Comparison of ENCODE assay signal across 14 cellular contexts in the genomic region with DNA sequence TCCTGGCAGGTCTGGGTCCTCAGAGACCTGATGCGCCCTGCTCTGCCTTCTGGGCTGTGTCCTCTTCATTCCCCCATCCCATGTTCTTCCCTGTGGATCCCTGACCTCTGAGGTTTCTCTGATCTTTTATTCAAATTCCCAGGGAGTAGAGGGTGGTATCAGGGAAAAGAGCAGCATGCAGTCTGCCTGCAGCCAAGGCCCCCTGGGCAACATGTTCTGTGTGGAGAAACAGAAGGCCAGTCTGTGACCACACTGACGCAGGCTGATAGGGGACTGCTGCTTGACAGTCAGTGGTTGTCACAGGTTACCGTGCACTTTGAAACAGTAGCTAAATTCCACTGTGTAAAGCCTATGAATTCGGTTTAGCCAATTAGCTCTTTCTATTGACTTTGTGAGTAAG.
DNase-seq lines count a peak whose midpoint lies in the region; ATAC-seq and TF ChIP-seq lines count a peak whose summit lies in the region.
"Had no signal": no experiment of that assay in that cellular context is flagged by ENCODE, and none has a peak within 500 bp of the region (broad histone marks: within the 10 kb centered on the region; RNA-seq: fewer than 3 reads in every experiment).

No MANE protein-coding gene starts in this region.

- H3K4me1 ChIP-seq in neuronal stem cell (ENCODE audit: control insufficient read depth in 2 of 2, insufficient read depth in 1 of 2, low read depth in 1 of 2, low read length in 2 of 2), result peaks cover 0 to 1% of the 10 kb centered on the region in 2 donors
- H3K4me1 ChIP-seq: BLaER1 treated with 17β-estradiol and CSF1 and Interleukin-3, amounts not matched to agents 10 nM and 100 nM had no signal

- no peak overlapping the region for H4K91ac ChIP-seq in neuronal stem cell (ENCODE audit: low read depth, low read length, poor library complexity)

- no peak overlapping the region for H3K27ac ChIP-seq in neuronal stem cell (replicated peaks; ENCODE audit: low read length)
- H3K27ac ChIP-seq: BLaER1 treated with 17β-estradiol and CSF1 and Interleukin-3, amounts not matched to agents 10 nM and 100 nM had no signal

- no peaks in the 10 kb centered on the region for H3K36me3 Mint-ChIP-seq in type B pancreatic cell
- H3K36me3 Mint-ChIP-seq: CD8-positive, alpha-beta T cell had no signal

- peaks cover 1% of the 10 kb centered on the region for H3K79me1 ChIP-seq in neuronal stem cell (ENCODE audit: low read depth, low read length)

- no peak overlapping the region for H3K4me3 ChIP-seq in neuronal stem cell (ENCODE audit: low read length in 2 of 2)
- H3K4me3 ChIP-seq: BLaER1 treated with 17β-estradiol and CSF1 and Interleukin-3, amounts not matched to agents 10 nM and 100 nM; GM12878 had no signal

- no peak overlapping the region for H3K14ac ChIP-seq in neuronal stem cell (ENCODE audit: low read length)

- peaks cover 4% of the 10 kb centered on the region for H3K4me1 Mint-ChIP-seq in type B pancreatic cell (ENCODE audit: unreplicated experiment)
- H3K4me1 Mint-ChIP-seq: B cell had no signal

- TF ChIP-seq CTCF in type B pancreatic cell (conservative IDR thresholded peaks at IDR 0.05), result no peak
- no peak for TF ChIP-seq CTCF in GM10266 (IDR thresholded peaks at IDR 0.05; ENCODE audit: control insufficient read depth, insufficient read depth, low read depth, missing control alignments)

- H2AK5ac ChIP-seq in neuronal stem cell (ENCODE audit: low read depth, low read length), result no peak overlapping the region

- H3K4me3 Mint-ChIP-seq in type B pancreatic cell, result no peak overlapping the region
- H3K4me3 Mint-ChIP-seq: B cell; CD8-positive, alpha-beta T cell had no signal

- H3K9me3 Mint-ChIP-seq in type B pancreatic cell, result no peaks in the 10 kb centered on the region
- H3K9me3 Mint-ChIP-seq: CD8-positive, alpha-beta T cell had no signal

- H3K27me3 ChIP-seq in neuronal stem cell (ENCODE audit: control insufficient read depth in 3 of 3, insufficient read depth in 3 of 3, low read depth in 1 of 3, low read length in 3 of 3), result no peaks in the 10 kb centered on the region
- H3K27me3 ChIP-seq: BLaER1 treated with 17β-estradiol and CSF1 and Interleukin-3, amounts not matched to agents 10 nM and 100 nM had no signal

- no peaks in the 10 kb centered on the region for H3K36me3 ChIP-seq in neuronal stem cell (replicated peaks in 1 of 2; ENCODE audit: control insufficient read depth in 2 of 2, insufficient read depth in 2 of 2, low read length in 2 of 2)
- H3K36me3 ChIP-seq: BLaER1 treated with 17β-estradiol and CSF1 and Interleukin-3, amounts not matched to agents 10 nM and 100 nM had no signal

- no peak overlapping the region for H3K27ac Mint-ChIP-seq in type B pancreatic cell
- H3K27ac Mint-ChIP-seq: B cell; CD8-positive, alpha-beta T cell had no signal

- H2BK12ac ChIP-seq in neuronal stem cell (ENCODE audit: low read length), result no peak overlapping the region

- H2AFZ ChIP-seq in neuronal stem cell (ENCODE audit: low read length), result no peak overlapping the region

- H3K18ac ChIP-seq in neuronal stem cell (ENCODE audit: low read length), result peak overlapping the region; percentile 46

- peaks cover 3% of the 10 kb centered on the region for H3K27me3 Mint-ChIP-seq in type B pancreatic cell
- H3K27me3 Mint-ChIP-seq: B cell had no signal

- no CpG with 5 or more reads among the region's 4 CpGs for WGBS in neuronal stem cell (ENCODE audit: extremely low coverage in 2 of 2, insufficient read length in 2 of 2, insufficient replicate concordance in 1 of 2), 2 donors

- no peak overlapping the region for H3K23ac ChIP-seq in neuronal stem cell (ENCODE audit: low read depth, low read length, poor library complexity)

- ATAC-seq in GM19324 (IDR thresholded peaks at IDR 0.05; ENCODE audit: low FRiP score, unreplicated experiment), result no peak
- ATAC-seq: CD8-positive, alpha-beta T cell; GM12878 had no signal

- H3K4me2 ChIP-seq in neuronal stem cell (ENCODE audit: insufficient read depth, low read length, poor library complexity, severe bottlenecking), result no peak overlapping the region
- H3K4me2 ChIP-seq: BLaER1 treated with 17β-estradiol and CSF1 and Interleukin-3, amounts not matched to agents 10 nM and 100 nM had no signal

- DNase-seq in ecto neural progenitor cell (ENCODE audit: low spot score) (peak; percentile 15), neuronal stem cell (ENCODE audit: low spot score) (no peak), type B pancreatic cell (ENCODE audit: extremely low spot score, unreplicated experiment) (peak; percentile 24), NCI-H2107 treated with DMSO at 0.1 percent for 48 hours (lab: John Stamatoyannopoulos, UW; ENCODE audit: unreplicated experiment) (no peak), GM10266 (ENCODE audit: extremely low spot score) (no peak)
- DNase-seq: Calu3, DMS79 treated with DMSO at 0.1 percent for 48 hours, GF-D8, HCEC 1CT had no signal

- H3K9ac ChIP-seq in neuronal stem cell (ENCODE audit: low read depth, low read length, poor library complexity), result no peak overlapping the region
- H3K9ac ChIP-seq: BLaER1 treated with 17β-estradiol and CSF1 and Interleukin-3, amounts not matched to agents 10 nM and 100 nM had no signal

- no peaks in the 10 kb centered on the region for H3K9me3 ChIP-seq in neuronal stem cell (replicated peaks in 1 of 2; ENCODE audit: control insufficient read depth in 2 of 2, insufficient read depth in 1 of 2, low read depth in 1 of 2, low read length in 2 of 2)
- H3K9me3 ChIP-seq: BLaER1 treated with 17β-estradiol and CSF1 and Interleukin-3, amounts not matched to agents 10 nM and 100 nM had no signal

- no peak overlapping the region for H2BK5ac ChIP-seq in neuronal stem cell (ENCODE audit: low read length)

- H2BK120ac ChIP-seq in neuronal stem cell (ENCODE audit: low read depth, low read length), result no peak overlapping the region

- no peak overlapping the region for H2BK15ac ChIP-seq in neuronal stem cell (ENCODE audit: low read length)

- H4K8ac ChIP-seq in neuronal stem cell (ENCODE audit: low read depth, low read length), result no peak overlapping the region

- no peak overlapping the region for H3K4ac ChIP-seq in neuronal stem cell (ENCODE audit: low read length)

Comparison
In these comparisons a context has a peak if more than half of its experiments do, and no peak if none do; other contexts are left out.
1. DNase-seq: peak in ecto neural progenitor cell (single experiment) and type B pancreatic cell (single experiment); none in neuronal stem cell (single experiment), NCI-H2107 treated with DMSO at 0.1 percent for 48 hours (single experiment) and GM10266 (single experiment).